ENCODE assay signal across 22 cellular contexts in the genomic region with DNA sequence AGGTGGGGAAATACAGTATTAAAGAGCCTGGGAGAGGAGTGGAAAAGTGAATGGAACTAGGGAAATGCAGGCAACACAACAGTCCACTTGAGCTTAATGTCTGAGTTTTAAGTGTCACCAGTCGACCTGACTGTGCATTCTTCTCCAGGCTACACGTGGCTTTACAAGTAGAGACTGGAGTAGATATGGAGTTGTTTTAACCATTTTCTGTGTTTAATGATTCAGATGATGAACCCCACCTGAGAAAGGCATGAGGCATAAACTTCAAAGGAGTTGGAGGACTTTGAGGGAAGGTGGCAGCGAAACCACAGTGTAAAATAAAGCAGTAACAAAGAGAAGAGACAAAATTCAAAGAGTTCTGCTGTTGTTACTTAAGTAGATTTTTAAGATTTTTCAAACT. TPM values are rescaled to one million over a fixed set of nuclear protein-coding genes. Genes with fewer than 3 reads are reported as not detected.
DNase-seq lines count a peak whose midpoint lies in the region; ATAC-seq and TF ChIP-seq lines count a peak whose summit lies in the region.
"Had no signal": no experiment of that assay in that cellular context is flagged by ENCODE, and none has a peak within 500 bp of the region (broad histone marks: within the 10 kb centered on the region; RNA-seq: fewer than 3 reads in every experiment).

No MANE protein-coding gene starts in this region.

- ATAC-seq in CD4-positive, alpha-beta T cell (ENCODE audit: poor library complexity): no peak
- no peak for ATAC-seq in activated CD8-positive, alpha-beta T cell treated with anti-CD3 and anti-CD28 coated beads, Interleukin-2, amount 10 ng/mL, durations not matched to agents 7 days and 5 days
- ATAC-seq in naive thymus-derived CD4-positive, alpha-beta T cell: no peak
- ATAC-seq: body of pancreas, gastrocnemius medialis had no signal

- POLR2A ChIA-PET in CD4-positive, alpha-beta T cell (lab: Charles Lee): interaction anchor here (7.8 kb wide), 1 partner anchor 12 kb away, joined by 67 read pairs; a partner anchor contains a TSS
- POLR2A ChIA-PET in CD8-positive, alpha-beta memory T cell (lab: Charles Lee): interaction anchor here (0.6 to 1.7 kb wide), 2 partner anchors 12 to 1705 kb away, joined by 3 to 6 read pairs; a partner anchor contains a TSS
- POLR2A ChIA-PET in activated CD8-positive, alpha-beta T cell treated with anti-CD3 and anti-CD28 coated beads, Interleukin-2, amount 10 ng/mL, durations not matched to agents 7 days and 5 days (lab: Charles Lee): interaction anchor here (1.6 to 2.0 kb wide), 2 partner anchors 10 to 12 kb away, joined by 5 to 11 read pairs; a partner anchor contains a TSS
- POLR2A ChIA-PET in naive thymus-derived CD4-positive, alpha-beta T cell (lab: Charles Lee): interaction anchor here (0.7 kb wide), 1 partner anchor 10 kb away, joined by 4 read pairs; no protein-coding TSS in a partner anchor

- no peaks in the 10 kb centered on the region for H3K27me3 Mint-ChIP-seq in CD4-positive, alpha-beta T cell
- H3K27me3 Mint-ChIP-seq in CD8-positive, alpha-beta memory T cell: no peaks in the 10 kb centered on the region
- H3K27me3 Mint-ChIP-seq in activated CD8-positive, alpha-beta T cell treated with anti-CD3 and anti-CD28 coated beads, Interleukin-2, amount 10 ng/mL, durations not matched to agents 7 days and 5 days (ENCODE audit: low read depth): no peaks in the 10 kb centered on the region
- H3K27me3 Mint-ChIP-seq in naive thymus-derived CD4-positive, alpha-beta T cell: no peaks in the 10 kb centered on the region

- H3K4me3 ChIP-seq in CD8-positive, alpha-beta memory T cell (ENCODE audit: low read length): no peak overlapping the region
- no peak overlapping the region for H3K4me3 ChIP-seq in naive thymus-derived CD4-positive, alpha-beta T cell (ENCODE audit: low read length)
- no peak overlapping the region for H3K4me3 ChIP-seq in SJCRH30
- H3K4me3 ChIP-seq: body of pancreas, gastrocnemius medialis, GM23248, left ventricle myocardium inferior, SJSA1, suprapubic skin had no signal

- H3K9me3 Mint-ChIP-seq in CD4-positive, alpha-beta T cell: no peaks in the 10 kb centered on the region
- H3K9me3 Mint-ChIP-seq in CD8-positive, alpha-beta memory T cell: no peaks in the 10 kb centered on the region
- H3K9me3 Mint-ChIP-seq in activated CD8-positive, alpha-beta T cell treated with anti-CD3 and anti-CD28 coated beads, Interleukin-2, amount 10 ng/mL, durations not matched to agents 7 days and 5 days (ENCODE audit: insufficient read depth): no peaks in the 10 kb centered on the region
- peaks cover 0 to 2% (median 0%) of the 10 kb centered on the region in 11 donors for H3K9me3 Mint-ChIP-seq in naive thymus-derived CD4-positive, alpha-beta T cell

- intact Hi-C loops in CD4-positive, alpha-beta T cell (cut with DNase I, micrococcal nuclease): loop anchor here in 1 of 2 experiments (5.0 kb wide), 1 partner anchor 41 kb away; no protein-coding TSS in a partner anchor
- intact Hi-C loops in naive thymus-derived CD4-positive, alpha-beta T cell (cut with micrococcal nuclease): loop anchor here in 1 of 2 donors (5.0 kb wide), 1 partner anchor 681 kb away; a partner anchor contains a TSS

- no peak for DNase-seq in CD4-positive, alpha-beta T cell
- DNase-seq in CD8-positive, alpha-beta memory T cell: no peak
- no peak for DNase-seq in activated CD8-positive, alpha-beta T cell treated with anti-CD3 and anti-CD28 coated beads, Interleukin-2, amount 10 ng/mL, durations not matched to agents 7 days and 5 days
- DNase-seq in naive thymus-derived CD4-positive, alpha-beta T cell: no peak
- DNase-seq in DMS153 treated with DMSO at 0.1 percent for 48 hours (lab: John Stamatoyannopoulos, UW; ENCODE audit: unreplicated experiment) (no peak), SJCRH30 (no peak), retina (no peak)
- DNase-seq: activated CD4-positive, alpha-beta T cell treated with anti-CD3 and anti-CD28 coated beads for 48 hours; activated effector memory CD4-positive, alpha-beta T cell treated with anti-CD3 and anti-CD28 coated beads, Interleukin-2, amount 50 U/mL, for 16 hours; AML-193; body of pancreas; dermis blood vessel endothelial cell; erythroblast; gastrocnemius medialis; GM23248; KG1; left ventricle myocardium inferior; NCI-H1092; NCI-H526 treated with DMSO at 0.1 percent for 48 hours; OCI-M1 had no signal

- peaks cover 95% of the 10 kb centered on the region for H3K36me3 Mint-ChIP-seq in CD4-positive, alpha-beta T cell (ENCODE audit: low read depth)
- H3K36me3 Mint-ChIP-seq in CD8-positive, alpha-beta memory T cell: peaks cover 10 to 89% (median 43%) of the 10 kb centered on the region in 3 donors
- peaks cover 70% of the 10 kb centered on the region for H3K36me3 Mint-ChIP-seq in activated CD8-positive, alpha-beta T cell treated with anti-CD3 and anti-CD28 coated beads, Interleukin-2, amount 10 ng/mL, durations not matched to agents 7 days and 5 days (ENCODE audit: low read depth)
- peaks cover 25 to 61% (median 49%) of the 10 kb centered on the region in 5 donors for H3K36me3 Mint-ChIP-seq in naive thymus-derived CD4-positive, alpha-beta T cell

- CTCF ChIA-PET in CD4-positive, alpha-beta T cell (lab: Charles Lee): interaction anchor here (1.1 to 1.8 kb wide), 2 partner anchors 19 to 148 kb away, joined by 4 read pairs; no protein-coding TSS in a partner anchor
- CTCF ChIA-PET in CD8-positive, alpha-beta memory T cell (lab: Charles Lee): interaction anchor here (1.0 kb wide), 1 partner anchor 148 kb away, joined by 3 read pairs; no protein-coding TSS in a partner anchor
- CTCF ChIA-PET in activated CD8-positive, alpha-beta T cell treated with anti-CD3 and anti-CD28 coated beads, Interleukin-2, amount 10 ng/mL, durations not matched to agents 7 days and 5 days (lab: Charles Lee): interaction anchor here (1.4 kb wide), 2 partner anchors 9 to 12 kb away, joined by 4 to 8 read pairs; a partner anchor contains a TSS
- CTCF ChIA-PET in naive thymus-derived CD4-positive, alpha-beta T cell (lab: Charles Lee): no interaction called here

- TF ChIP-seq CTCF in CD4-positive, alpha-beta T cell (IDR thresholded peaks at IDR 0.05): no peak

- no peak overlapping the region for H3K4me3 Mint-ChIP-seq in CD4-positive, alpha-beta T cell
- peak overlapping the region in 1 of 7 donors; percentile 27 for H3K4me3 Mint-ChIP-seq in CD8-positive, alpha-beta memory T cell
- no peak overlapping the region for H3K4me3 Mint-ChIP-seq in activated CD8-positive, alpha-beta T cell treated with anti-CD3 and anti-CD28 coated beads, Interleukin-2, amount 10 ng/mL, durations not matched to agents 7 days and 5 days
- peak overlapping the region in 3 of 10 donors; percentile 11 to 15 (median 14) for H3K4me3 Mint-ChIP-seq in naive thymus-derived CD4-positive, alpha-beta T cell

- H3K27me3 ChIP-seq in CD4-positive, alpha-beta T cell (ENCODE audit: control insufficient read depth, insufficient read depth, low read length): no peaks in the 10 kb centered on the region
- no peaks in the 10 kb centered on the region for H3K27me3 ChIP-seq in CD8-positive, alpha-beta memory T cell (ENCODE audit: insufficient read depth, low read length, poor library complexity, severe bottlenecking)
- H3K27me3 ChIP-seq in naive thymus-derived CD4-positive, alpha-beta T cell (ENCODE audit: control insufficient read depth in 2 of 2, insufficient read depth in 2 of 2, low read length in 2 of 2): no peaks in the 10 kb centered on the region
- no peaks in the 10 kb centered on the region for H3K27me3 ChIP-seq in SJCRH30
- H3K27me3 ChIP-seq: body of pancreas, gastrocnemius medialis, SJSA1, suprapubic skin had no signal

- H3K27ac Mint-ChIP-seq in CD4-positive, alpha-beta T cell: peak overlapping the region; percentile 58
- peak overlapping the region in 5 of 8 donors; percentile 18 to 79 (median 74) for H3K27ac Mint-ChIP-seq in CD8-positive, alpha-beta memory T cell
- H3K27ac Mint-ChIP-seq in activated CD8-positive, alpha-beta T cell treated with anti-CD3 and anti-CD28 coated beads, Interleukin-2, amount 10 ng/mL, durations not matched to agents 7 days and 5 days: peak overlapping the region; percentile 51
- H3K27ac Mint-ChIP-seq in naive thymus-derived CD4-positive, alpha-beta T cell: peak overlapping the region; percentile 2 to 81 (median 47)

- peaks cover 62% of the 10 kb centered on the region for H3K4me1 Mint-ChIP-seq in CD4-positive, alpha-beta T cell (ENCODE audit: low read depth)
- H3K4me1 Mint-ChIP-seq in CD8-positive, alpha-beta memory T cell: peaks cover 48 to 73% (median 62%) of the 10 kb centered on the region in 3 donors
- peaks cover 37% of the 10 kb centered on the region for H3K4me1 Mint-ChIP-seq in activated CD8-positive, alpha-beta T cell treated with anti-CD3 and anti-CD28 coated beads, Interleukin-2, amount 10 ng/mL, durations not matched to agents 7 days and 5 days (ENCODE audit: low read depth)
- peaks cover 30 to 67% (median 56%) of the 10 kb centered on the region in 7 donors for H3K4me1 Mint-ChIP-seq in naive thymus-derived CD4-positive, alpha-beta T cell

- no peaks in the 10 kb centered on the region for H3K9me3 ChIP-seq in CD4-positive, alpha-beta T cell (ENCODE audit: control insufficient read depth, low read length)
- no peaks in the 10 kb centered on the region for H3K9me3 ChIP-seq in CD8-positive, alpha-beta memory T cell (ENCODE audit: low read length)
- H3K9me3 ChIP-seq in naive thymus-derived CD4-positive, alpha-beta T cell (ENCODE audit: control insufficient read depth in 2 of 3, low read length in 3 of 3): no peaks in the 10 kb centered on the region
- H3K9me3 ChIP-seq in SJCRH30 (replicated peaks): no peaks in the 10 kb centered on the region
- H3K9me3 ChIP-seq: body of pancreas, gastrocnemius medialis, left ventricle myocardium inferior, SJSA1, suprapubic skin had no signal

- no peak overlapping the region for H3K27ac ChIP-seq in CD4-positive, alpha-beta T cell (ENCODE audit: low read depth, low read length)
- no peak overlapping the region for H3K27ac ChIP-seq in CD8-positive, alpha-beta memory T cell (ENCODE audit: low read depth, low read length)
- H3K27ac ChIP-seq in naive thymus-derived CD4-positive, alpha-beta T cell (ENCODE audit: low read depth, low read length): no peak overlapping the region
- H3K27ac ChIP-seq in SJCRH30: no peak overlapping the region
- H3K27ac ChIP-seq: body of pancreas, gastrocnemius medialis, GM23248, left ventricle myocardium inferior, SJSA1, suprapubic skin had no signal

- peaks cover 30% of the 10 kb centered on the region for H3K4me1 ChIP-seq in CD8-positive, alpha-beta memory T cell (ENCODE audit: insufficient read depth, low read length)
- H3K4me1 ChIP-seq in naive thymus-derived CD4-positive, alpha-beta T cell (ENCODE audit: control insufficient read depth in 2 of 2, insufficient read depth in 2 of 2, low read length in 2 of 2): peaks cover 25 to 28% of the 10 kb centered on the region in 2 donors
- no peaks in the 10 kb centered on the region for H3K4me1 ChIP-seq in SJCRH30

- H3K36me3 ChIP-seq in CD8-positive, alpha-beta memory T cell (ENCODE audit: insufficient read depth, low read length): peaks cover 75% of the 10 kb centered on the region
- H3K36me3 ChIP-seq in naive thymus-derived CD4-positive, alpha-beta T cell (ENCODE audit: control insufficient read depth in 2 of 3, insufficient read depth in 3 of 3, low read length in 3 of 3): peaks cover 49 to 76% (median 67%) of the 10 kb centered on the region in 3 experiments
- peaks cover 97% of the 10 kb centered on the region for H3K36me3 ChIP-seq in SJCRH30

RNA-seq across cellular contexts. Expression of a gene that starts 12.6 kb away (rescaled TPM):
- 100 to 1,000 TPM; 196 to 202 TPM for total RNA-seq in CD4-positive, alpha-beta T cell
- 100 to 1,000 TPM; 215 to 217 TPM for total RNA-seq in CD8-positive, alpha-beta memory T cell
- 54.6 TPM for polyA plus RNA-seq in CD8-positive, alpha-beta memory T cell
- total RNA-seq in activated CD8-positive, alpha-beta T cell treated with anti-CD3 and anti-CD28 coated beads, Interleukin-2, amount 10 ng/mL, durations not matched to agents 7 days and 5 days: 100 to 1,000 TPM; 195 to 197 TPM
- 100 to 1,000 TPM; 182 to 253 (median 224) TPM for total RNA-seq in naive thymus-derived CD4-positive, alpha-beta T cell
- polyA plus RNA-seq in naive thymus-derived CD4-positive, alpha-beta T cell: 10 to 100 TPM; 58.0 to 61.8 TPM
- total RNA-seq in SJCRH30 (2014; rRNA removed; shearing (Covaris generic)): 261 and 295 TPM in 2 replicates

RNA-seq across cellular contexts. Expression of a gene that starts 38.4 kb away (rescaled TPM):
- 10 to 100 TPM; 19.2 to 22.7 TPM for total RNA-seq in CD4-positive, alpha-beta T cell
- 10 to 100 TPM in 1 of 2 experiments, 1 to 10 TPM in 1; 8.1 to 10.6 TPM for total RNA-seq in CD8-positive, alpha-beta memory T cell
- 5.3 TPM for polyA plus RNA-seq in CD8-positive, alpha-beta memory T cell
- 10 to 100 TPM in 1 of 2 experiments, 1 to 10 TPM in 1; 9.4 to 10.5 TPM for total RNA-seq in activated CD8-positive, alpha-beta T cell treated with anti-CD3 and anti-CD28 coated beads, Interleukin-2, amount 10 ng/mL, durations not matched to agents 7 days and 5 days
- total RNA-seq in naive thymus-derived CD4-positive, alpha-beta T cell: 10 to 100 TPM; 11.4 to 20.1 (median 18.2) TPM
- 1 to 10 TPM; 5.9 to 7.2 TPM for polyA plus RNA-seq in naive thymus-derived CD4-positive, alpha-beta T cell
- total RNA-seq in SJCRH30 (2014; rRNA removed; shearing (Covaris generic)): 30.6 and 35.0 TPM in 2 replicates
